In genomic region chr1:152697701-152698600, GRCh38 we compare ENCODE assay signal across 21 cellular contexts. TPM values are rescaled to one million over a fixed set of nuclear protein-coding genes. Genes with fewer than 3 reads are reported as not detected.
"Had no signal": no experiment of that assay in that cellular context is flagged by ENCODE, and none has a peak within 500 bp of the region (broad histone marks: within the 10 kb centered on the region; RNA-seq: fewer than 3 reads in every experiment).

LCE2A (plus strand) TSS chr1:152698345; CDS start chr1:152698902, 557 bp downstream.

- H3K9me3 ChIP-seq: ascending aorta, left lung, ovary, thoracic aorta, uterus had no signal

- H3K27ac ChIP-seq: ascending aorta, left lung, ovary, spleen, stomach, thoracic aorta, uterus had no signal

- H3K9me3 Mint-ChIP-seq: activated naive CD4-positive, alpha-beta T cell treated with anti-CD3 and anti-CD28 coated beads, Interleukin-2, amount 10 ng/mL, durations not matched to agents 7 days and 5 days; effector memory CD8-positive, alpha-beta T cell had no signal

- H3K4me1 Mint-ChIP-seq: activated CD8-positive, alpha-beta memory T cell treated with anti-CD3 and anti-CD28 coated beads, Interleukin-2, amount 10 ng/mL, durations not matched to agents 7 days and 5 days; activated naive CD4-positive, alpha-beta T cell treated with anti-CD3 and anti-CD28 coated beads, Interleukin-2, amount 10 ng/mL, durations not matched to agents 7 days and 5 days; naive B cell had no signal

- DNase-seq: activated CD8-positive, alpha-beta memory T cell treated with anti-CD3 and anti-CD28 coated beads, Interleukin-2, amount 10 ng/mL, durations not matched to agents 7 days and 5 days; activated naive CD4-positive, alpha-beta T cell treated with anti-CD3 and anti-CD28 coated beads, Interleukin-2, amount 10 ng/mL, durations not matched to agents 7 days and 5 days; activated T-cell treated with anti-CD3 and anti-CD28 coated beads, Interleukin-2, amount 50 U/mL, for 1 hour; dermis blood vessel endothelial cell; effector memory CD8-positive, alpha-beta T cell; erythroblast; kidney; left lung; naive B cell; ovary; spleen; stomach; T-helper 9 cell; uterus had no signal

- H3K4me3 Mint-ChIP-seq: activated CD8-positive, alpha-beta memory T cell treated with anti-CD3 and anti-CD28 coated beads, Interleukin-2, amount 10 ng/mL, durations not matched to agents 7 days and 5 days; activated naive CD4-positive, alpha-beta T cell treated with anti-CD3 and anti-CD28 coated beads, Interleukin-2, amount 10 ng/mL, durations not matched to agents 7 days and 5 days; effector memory CD8-positive, alpha-beta T cell; naive B cell had no signal

- H3K4me3 ChIP-seq: ascending aorta, left lung, ovary, spleen, stomach, thoracic aorta, uterus had no signal

- H3K27me3 ChIP-seq: ascending aorta, left lung, ovary, stomach, uterus had no signal

- H3K36me3 Mint-ChIP-seq: activated CD8-positive, alpha-beta memory T cell treated with anti-CD3 and anti-CD28 coated beads, Interleukin-2, amount 10 ng/mL, durations not matched to agents 7 days and 5 days; activated naive CD4-positive, alpha-beta T cell treated with anti-CD3 and anti-CD28 coated beads, Interleukin-2, amount 10 ng/mL, durations not matched to agents 7 days and 5 days; naive B cell had no signal

- H3K4me1 ChIP-seq: ascending aorta, left lung, spleen, stomach, uterus had no signal

- H3K27me3 Mint-ChIP-seq: activated naive CD4-positive, alpha-beta T cell treated with anti-CD3 and anti-CD28 coated beads, Interleukin-2, amount 10 ng/mL, durations not matched to agents 7 days and 5 days had no signal

- H3K27ac Mint-ChIP-seq: activated CD8-positive, alpha-beta memory T cell treated with anti-CD3 and anti-CD28 coated beads, Interleukin-2, amount 10 ng/mL, durations not matched to agents 7 days and 5 days; activated naive CD4-positive, alpha-beta T cell treated with anti-CD3 and anti-CD28 coated beads, Interleukin-2, amount 10 ng/mL, durations not matched to agents 7 days and 5 days; effector memory CD8-positive, alpha-beta T cell had no signal

- ATAC-seq: activated CD4-positive, CD25-positive, alpha-beta regulatory T cell treated with anti-CD3 and anti-CD28 coated beads, Interleukin-2, amount 50 U/mL, for 24 hours; activated CD8-positive, alpha-beta memory T cell treated with anti-CD3 and anti-CD28 coated beads, Interleukin-2, amount 10 ng/mL, durations not matched to agents 7 days and 5 days; effector memory CD8-positive, alpha-beta T cell; left lung; sciatic nerve had no signal

- H3K36me3 ChIP-seq: ascending aorta, left lung, ovary, spleen, stomach, thoracic aorta, uterus had no signal

RNA-seq across cellular contexts. Expression of gene LCE2A, which starts in this region (rescaled TPM):
- total RNA-seq: activated CD8-positive, alpha-beta memory T cell treated with anti-CD3 and anti-CD28 coated beads, Interleukin-2, amount 10 ng/mL, durations not matched to agents 7 days and 5 days; ascending aorta; chondrocyte; dermis blood vessel endothelial cell; kidney; left lung; mononuclear cell; ovary; pulmonary artery endothelial cell; sciatic nerve; spleen; stomach; thoracic aorta; uterus had no signal
